In genomic region chr2:152924219-152924618, GRCh38 we compare ENCODE assay signal across 17 cellular contexts.
DNase-seq lines count a peak whose midpoint lies in the region; ATAC-seq and TF ChIP-seq lines count a peak whose summit lies in the region.
"Had no signal": no experiment of that assay in that cellular context is flagged by ENCODE, and none has a peak within 500 bp of the region (broad histone marks: within the 10 kb centered on the region; RNA-seq: fewer than 3 reads in every experiment).

No MANE protein-coding gene starts in this region.

- H3K36me3 ChIP-seq in esophagus (ENCODE audit: control insufficient read depth in 2 of 2, insufficient read depth in 2 of 2, low read length in 1 of 2) (no peaks in the 10 kb centered on the region), lower lobe of right lung (no peaks in the 10 kb centered on the region)

- TF ChIP-seq CTCF in lower lobe of right lung (IDR thresholded peaks at IDR 0.05): no peak

- 42 to 62% methylated on average over 1 of the region's 1 CpG for WGBS in esophagus, 2 donors

- ATAC-seq in lower lobe of right lung (peak; percentile 44 to 72), GM21367 (IDR thresholded peaks at IDR 0.05; ENCODE audit: unreplicated experiment) (no peak)
- ATAC-seq: A549, GM23338, HCT116 had no signal

- peak overlapping the region; percentile 9 to 26 for H3K27ac ChIP-seq in esophagus (ENCODE audit: low read depth in 2 of 2, low read length in 1 of 2)
- no peak overlapping the region for H3K27ac ChIP-seq in lower lobe of right lung
- H3K27ac ChIP-seq: 22Rv1, A549, C4-2B, HL-60 had no signal

- intact Hi-C loops in lower lobe of right lung (cut with DNase I): no loop called here

- H3K4me1 ChIP-seq in esophagus (ENCODE audit: control insufficient read depth in 2 of 2, insufficient read depth in 2 of 2, low read length in 1 of 2) (peaks cover 2 to 4% of the 10 kb centered on the region in 2 donors), lower lobe of right lung (peaks cover 6% of the 10 kb centered on the region)
- H3K4me1 ChIP-seq: A549, Caco-2 had no signal

- H3K27me3 ChIP-seq in esophagus (ENCODE audit: control insufficient read depth in 1 of 2, insufficient read depth in 2 of 2, low read length in 2 of 2) (no peaks in the 10 kb centered on the region), lower lobe of right lung (ENCODE audit: low read depth) (no peaks in the 10 kb centered on the region)

- H3K4me3 ChIP-seq in esophagus (ENCODE audit: low read depth in 1 of 2, low read length in 2 of 2): no peak overlapping the region
- no peak overlapping the region for H3K4me3 ChIP-seq in lower lobe of right lung
- H3K4me3 ChIP-seq: A549, GM23338 had no signal

- DNase-seq in NCI-H2029 (lab: John Stamatoyannopoulos, UW) (peak; percentile 4), NCI-H2029 treated with DMSO at 0.1 percent for 48 hours (lab: John Stamatoyannopoulos, UW) (no peak), lower lobe of right lung (no peak), cerebellar nuclear complex (lab: John Stamatoyannopoulos, UW) (no peak), OCI-M2 (lab: John Stamatoyannopoulos, UW; ENCODE audit: unreplicated experiment) (no peak)
- DNase-seq: AML-193; Caco-2; CD4-positive, alpha-beta T cell; HFFc6 had no signal

- H3K9me3 ChIP-seq in esophagus (ENCODE audit: control insufficient read depth in 2 of 2, insufficient read depth in 1 of 2, low read depth in 1 of 2, low read length in 1 of 2) (no peaks in the 10 kb centered on the region), lower lobe of right lung (no peaks in the 10 kb centered on the region)
- H3K9me3 ChIP-seq: A549, Caco-2 had no signal
